In the genomic region with DNA sequence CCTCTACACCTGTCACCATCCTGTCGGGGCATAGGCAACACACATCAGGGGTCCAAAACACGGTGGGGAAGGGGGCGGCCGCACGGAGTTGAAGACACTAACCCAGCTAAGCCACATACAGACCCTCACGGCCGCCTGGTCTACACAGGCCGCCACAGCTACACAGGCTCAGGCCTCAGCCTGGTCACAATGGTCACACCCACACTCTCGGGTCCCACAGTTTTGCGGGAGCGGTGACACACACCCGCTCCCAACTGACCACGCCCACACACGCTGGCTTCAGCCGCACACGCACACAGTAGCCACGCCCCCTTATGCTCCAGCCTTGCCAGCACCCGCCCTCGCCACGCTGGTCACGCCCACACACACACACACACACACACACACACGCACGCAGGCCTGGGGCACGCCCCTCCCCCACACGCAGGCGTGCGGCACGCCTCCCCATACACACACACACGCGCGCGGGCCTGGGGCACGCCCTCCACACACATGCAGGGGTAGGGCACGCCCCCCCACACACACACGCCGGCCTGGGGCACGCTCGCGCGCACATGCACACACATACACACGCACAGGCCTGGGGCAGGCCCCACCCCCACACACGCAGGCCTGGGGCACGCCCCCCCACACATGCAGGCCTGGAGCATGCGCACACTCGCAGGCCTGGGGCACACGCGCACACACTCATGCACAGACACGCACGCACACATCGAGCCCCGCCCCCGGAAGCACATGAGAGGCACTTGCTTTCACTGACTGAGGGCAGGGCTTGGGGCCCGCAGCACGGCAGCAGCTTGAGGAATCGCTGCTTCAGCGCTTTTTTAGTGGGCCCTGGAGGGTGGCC, we compare ENCODE assay signal across 8 cellular contexts. TPM values are rescaled to one million over a fixed set of nuclear protein-coding genes. Genes with fewer than 3 reads are reported as not detected.
DNase-seq lines count a peak whose midpoint lies in the region; ATAC-seq and TF ChIP-seq lines count a peak whose summit lies in the region.

No MANE protein-coding gene starts in this region.

- H3K4me1 ChIP-seq in ACC112 (ENCODE audit: control insufficient read depth, insufficient read depth, low read length, unreplicated experiment) (peaks cover 5% of the 10 kb centered on the region), liver (ENCODE audit: control insufficient read depth in 4 of 4, insufficient read depth in 4 of 4, low read length in 3 of 4) (peaks cover 0 to 25% (median 8%) of the 10 kb centered on the region in 4 donors)

- H3K27ac ChIP-seq in ACC112 (ENCODE audit: low read depth, low read length): peak overlapping the region; percentile 26; the same call in 1 of the 2 replicates
- H3K27ac ChIP-seq in coronary artery: peak overlapping the region in 1 of 2 donors; percentile 63
- peak overlapping the region; percentile 45 to 74 for H3K27ac ChIP-seq in liver (ENCODE audit: low read depth in 1 of 2, low read length in 2 of 2)

- DNase-seq in NCI-H2227 treated with DMSO at 0.1 percent for 48 hours (lab: John Stamatoyannopoulos, UW) (peak; percentile 92), coronary artery (ENCODE audit: low spot score) (peak; percentile 88)
- peak; percentile 97 for DNase-seq in activated CD4-positive, alpha-beta T cell treated with anti-CD3 and anti-CD28 coated beads, Interleukin-2, amount 10 ng/mL, durations not matched to agents 24 days and 14 days
- peak; percentile 93 for DNase-seq in stimulated activated CD4-positive, alpha-beta T cell treated with anti-CD3 and anti-CD28 coated beads, Interleukin-4, amount 100 ng/mL, for 24 hours

- 4% methylated on average over 56 of the region's 56 CpGs for WGBS in liver

- peak; percentile 56 for ATAC-seq in GM18873 (IDR thresholded peaks at IDR 0.05; ENCODE audit: low FRiP score, unreplicated experiment)
- peak; percentile 39 for ATAC-seq in HG03103 (IDR thresholded peaks at IDR 0.05; ENCODE audit: low read depth, unreplicated experiment)

- peak overlapping the region; percentile 70 for H3K4me3 ChIP-seq in ACC112 (ENCODE audit: low read depth, low read length)
- H3K4me3 ChIP-seq in coronary artery: peak overlapping the region; percentile 69
- H3K4me3 ChIP-seq in liver (ENCODE audit: low read depth in 1 of 3, low read length in 3 of 3): peak overlapping the region; percentile 33 to 54 (median 52)

- H3K9ac ChIP-seq in liver (ENCODE audit: low read depth in 1 of 2, low read length in 2 of 2): no peak overlapping the region

- intact Hi-C loops in activated CD4-positive, alpha-beta T cell treated with anti-CD3 and anti-CD28 coated beads, Interleukin-2, amount 10 ng/mL, durations not matched to agents 24 days and 14 days (cut with micrococcal nuclease): loop anchor here (1.0 to 5.0 kb wide), 3 partner anchors 12 to 138 kb away; a partner anchor contains a TSS

- no peak overlapping the region for H2AFZ ChIP-seq in ACC112 (ENCODE audit: low read length, unreplicated experiment)

- H3K79me2 ChIP-seq in ACC112 (ENCODE audit: control insufficient read depth, insufficient read depth, low read length, unreplicated experiment): no peaks in the 10 kb centered on the region

- H3K4me1 Mint-ChIP-seq in activated CD4-positive, alpha-beta T cell treated with anti-CD3 and anti-CD28 coated beads, Interleukin-2, amount 10 ng/mL, durations not matched to agents 24 days and 14 days: peaks cover 49% of the 10 kb centered on the region

- H3K36me3 Mint-ChIP-seq in activated CD4-positive, alpha-beta T cell treated with anti-CD3 and anti-CD28 coated beads, Interleukin-2, amount 10 ng/mL, durations not matched to agents 24 days and 14 days (ENCODE audit: low read depth): peaks cover 8% of the 10 kb centered on the region

- H3K36me3 ChIP-seq in ACC112 (ENCODE audit: insufficient read depth, low read length) (no peaks in the 10 kb centered on the region; the same call in 1 of the 2 replicates), liver (ENCODE audit: control insufficient read depth in 4 of 4, insufficient read depth in 3 of 4, low read depth in 1 of 4, low read length in 3 of 4) (no peaks in the 10 kb centered on the region)

- H3K27me3 ChIP-seq in ACC112 (ENCODE audit: insufficient read depth, low read length): no peaks in the 10 kb centered on the region
- no peaks in the 10 kb centered on the region for H3K27me3 ChIP-seq in liver (ENCODE audit: control insufficient read depth in 4 of 4, insufficient read depth in 4 of 4, low read length in 3 of 4)

- no peak for TF ChIP-seq CTCF in coronary artery (IDR thresholded peaks at IDR 0.05)
- TF ChIP-seq CTCF in liver (IDR thresholded peaks at IDR 0.05; ENCODE audit: low read depth, low read length, missing input control): no peak

- no peaks in the 10 kb centered on the region for H3K9me3 Mint-ChIP-seq in activated CD4-positive, alpha-beta T cell treated with anti-CD3 and anti-CD28 coated beads, Interleukin-2, amount 10 ng/mL, durations not matched to agents 24 days and 14 days

- peak overlapping the region; percentile 99 for H3K27ac Mint-ChIP-seq in activated CD4-positive, alpha-beta T cell treated with anti-CD3 and anti-CD28 coated beads, Interleukin-2, amount 10 ng/mL, durations not matched to agents 24 days and 14 days

- H3K27me3 Mint-ChIP-seq in activated CD4-positive, alpha-beta T cell treated with anti-CD3 and anti-CD28 coated beads, Interleukin-2, amount 10 ng/mL, durations not matched to agents 24 days and 14 days: peaks cover 3% of the 10 kb centered on the region

- H3K9me3 ChIP-seq in liver (ENCODE audit: control insufficient read depth in 4 of 4, low read length in 3 of 4): no peaks in the 10 kb centered on the region

- H3K4me3 Mint-ChIP-seq in activated CD4-positive, alpha-beta T cell treated with anti-CD3 and anti-CD28 coated beads, Interleukin-2, amount 10 ng/mL, durations not matched to agents 24 days and 14 days: peak overlapping the region; percentile 87

- no peak for TF ChIP-seq RAD21 in liver (IDR thresholded peaks at IDR 0.05)

TF ChIP-seq in liver, 16 proteins besides CTCF, POLR2A, EP300 and RAD21:
- TF ChIP-seq, protein P1, sequence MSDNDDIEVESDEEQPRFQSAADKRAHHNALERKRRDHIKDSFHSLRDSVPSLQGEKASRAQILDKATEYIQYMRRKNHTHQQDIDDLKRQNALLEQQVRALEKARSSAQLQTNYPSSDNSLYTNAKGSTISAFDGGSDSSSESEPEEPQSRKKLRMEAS (IDR thresholded peaks at IDR 0.05): peak; percentile 53
- TF ChIP-seq SP1 (IDR thresholded peaks at IDR 0.05) (peak; percentile 69), GABPA (IDR thresholded peaks at IDR 0.05 in 1 of 2, conservative IDR thresholded peaks at IDR 0.05 in 1 of 2) (peak in 1 of 2 donors; percentile 19)
- TF ChIP-seq, protein P2, sequence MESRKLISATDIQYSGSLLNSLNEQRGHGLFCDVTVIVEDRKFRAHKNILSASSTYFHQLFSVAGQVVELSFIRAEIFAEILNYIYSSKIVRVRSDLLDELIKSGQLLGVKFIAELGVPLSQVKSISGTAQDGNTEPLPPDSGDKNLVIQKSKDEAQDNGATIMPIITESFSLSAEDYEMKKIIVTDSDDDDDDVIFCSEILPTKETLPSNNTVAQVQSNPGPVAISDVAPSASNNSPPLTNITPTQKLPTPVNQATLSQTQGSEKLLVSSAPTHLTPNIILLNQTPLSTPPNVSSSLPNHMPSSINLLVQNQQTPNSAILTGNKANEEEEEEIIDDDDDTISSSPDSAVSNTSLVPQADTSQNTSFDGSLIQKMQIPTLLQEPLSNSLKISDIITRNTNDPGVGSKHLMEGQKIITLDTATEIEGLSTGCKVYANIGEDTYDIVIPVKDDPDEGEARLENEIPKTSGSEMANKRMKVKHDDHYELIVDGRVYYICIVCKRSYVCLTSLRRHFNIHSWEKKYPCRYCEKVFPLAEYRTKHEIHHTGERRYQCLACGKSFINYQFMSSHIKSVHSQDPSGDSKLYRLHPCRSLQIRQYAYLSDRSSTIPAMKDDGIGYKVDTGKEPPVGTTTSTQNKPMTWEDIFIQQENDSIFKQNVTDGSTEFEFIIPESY (IDR thresholded peaks at IDR 0.05): no peak
TF ChIP-seq in liver: peak in this region for 3.

RNA-seq across cellular contexts. Expression of a gene that starts 12.3 kb away (rescaled TPM):
- total RNA-seq in activated CD4-positive, alpha-beta T cell treated with anti-CD3 and anti-CD28 coated beads, Interleukin-2, amount 10 ng/mL, durations not matched to agents 24 days and 14 days: 99.9 and 102 TPM in 2 replicates
- total RNA-seq in liver: 10 to 100 TPM; 60.5 to 64.3 TPM
- 10 to 100 TPM; 18.0 to 22.2 TPM for polyA plus RNA-seq in liver

RNA-seq across cellular contexts. Expression of a gene that starts 13.1 kb away (rescaled TPM):
- 2.3 and 3.5 TPM in 2 replicates for total RNA-seq in activated CD4-positive, alpha-beta T cell treated with anti-CD3 and anti-CD28 coated beads, Interleukin-2, amount 10 ng/mL, durations not matched to agents 24 days and 14 days
- total RNA-seq in liver: 1 to 10 TPM in 1 of 2 donors, under 1 TPM in 1; 0.98 to 2.0 TPM
- under 1 TPM; 0.18 to 0.46 TPM for polyA plus RNA-seq in liver

RNA-seq across cellular contexts. Expression of a gene that starts 47.3 kb away (rescaled TPM):
- total RNA-seq in activated CD4-positive, alpha-beta T cell treated with anti-CD3 and anti-CD28 coated beads, Interleukin-2, amount 10 ng/mL, durations not matched to agents 24 days and 14 days: 172 and 175 TPM in 2 replicates
- 10 to 100 TPM in 1 of 2 donors, 1 to 10 TPM in 1; 9.3 to 24.9 TPM for total RNA-seq in liver
- polyA plus RNA-seq in liver: 10 to 100 TPM in 1 of 2 donors, 1 to 10 TPM in 1; 3.4 to 15.5 TPM

RNA-seq across cellular contexts. Expression of a gene that starts 54.6 kb away (rescaled TPM):
- total RNA-seq in activated CD4-positive, alpha-beta T cell treated with anti-CD3 and anti-CD28 coated beads, Interleukin-2, amount 10 ng/mL, durations not matched to agents 24 days and 14 days: 0.35 TPM in 1 of 2 replicates, not detected in the other
- under 1 TPM in 1 of 2 donors, not detected in 1; 0.42 TPM for total RNA-seq in liver
- polyA plus RNA-seq in liver: not detected
